ENCODE assay signal across 10 cellular contexts in the genomic region with DNA sequence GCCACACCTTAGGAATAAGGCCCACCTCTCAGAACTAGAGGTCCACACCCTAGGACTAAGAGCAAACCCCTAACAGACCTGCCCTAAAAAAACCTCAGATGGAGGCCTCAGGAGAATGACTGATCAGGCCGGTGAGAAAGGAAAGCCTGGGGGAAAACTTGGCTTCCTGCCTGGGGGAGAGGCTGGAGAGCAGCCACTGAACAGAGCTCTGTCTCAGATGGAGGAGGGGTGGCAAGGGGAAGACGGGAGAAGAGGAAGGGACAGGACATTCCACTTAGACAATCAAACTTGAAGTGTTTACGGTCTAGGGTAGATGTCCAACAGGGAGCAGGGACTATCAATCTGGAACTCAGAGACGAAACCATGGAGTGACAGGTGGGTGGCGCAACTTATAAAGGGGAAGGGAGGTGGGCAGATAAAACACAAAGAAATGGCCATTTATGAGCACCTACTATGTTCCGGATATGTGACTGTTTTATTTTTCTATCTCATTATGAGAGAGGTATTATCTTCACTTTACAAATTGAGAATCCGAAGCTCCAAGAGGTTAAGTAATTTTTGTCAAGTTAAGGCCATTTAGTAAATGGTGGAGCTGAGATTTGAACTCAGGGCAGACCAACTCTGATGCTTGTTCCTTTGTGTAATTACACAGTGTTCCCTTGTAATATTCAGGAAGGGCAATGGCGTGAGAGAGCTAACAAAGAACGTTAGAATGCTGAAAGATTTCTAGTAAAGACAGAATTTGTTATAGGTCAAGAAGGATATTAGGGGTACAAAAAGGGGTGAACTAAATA.
DNase-seq lines count a peak whose midpoint lies in the region; ATAC-seq, FAIRE-seq and TF ChIP-seq lines count a peak whose summit lies in the region.
"Had no signal": no experiment of that assay in that cellular context is flagged by ENCODE, and none has a peak within 500 bp of the region (broad histone marks: within the 10 kb centered on the region; RNA-seq: fewer than 3 reads in every experiment).

No MANE protein-coding gene starts in this region.

- intact Hi-C loops in kidney (cut with DNase I), result no loop called here
- intact Hi-C loops in stomach (cut with DNase I; ENCODE audit: low total_unique reads), result no loop called here
- intact Hi-C loops in spleen (cut with DNase I; ENCODE audit: low total_unique reads), result no loop called here

- H3K36me3 ChIP-seq in kidney (ENCODE audit: control insufficient read depth in 1 of 2, insufficient read depth in 2 of 2, low read length in 2 of 2), result no peaks in the 10 kb centered on the region
- no peaks in the 10 kb centered on the region for H3K36me3 ChIP-seq in stomach
- H3K36me3 ChIP-seq in spleen, result peaks cover 0 to 7% (median 0%) of the 10 kb centered on the region in 6 donors
- H3K36me3 ChIP-seq: thoracic aorta had no signal

- TF ChIP-seq EP300 in stomach (IDR thresholded peaks at IDR 0.05), result no peak

- peak overlapping the region; percentile 64 to 79 for H3K4me3 ChIP-seq in kidney (ENCODE audit: low read length in 2 of 2)
- H3K4me3 ChIP-seq in stomach, result peak overlapping the region; percentile 38 to 47 (median 40)
- no peak overlapping the region for H3K4me3 ChIP-seq in spleen
- H3K4me3 ChIP-seq: thoracic aorta had no signal

- TF ChIP-seq POLR2A in stomach (IDR thresholded peaks at IDR 0.05) (no peak), spleen (IDR thresholded peaks at IDR 0.05) (no peak), erythroblast (IDR thresholded peaks at IDR 0.05; ENCODE audit: low read length) (no peak)

- peaks cover 3% of the 10 kb centered on the region for H3K27me3 Mint-ChIP-seq in brain
- H3K27me3 Mint-ChIP-seq in T-helper 17 cell, result peaks cover 4% of the 10 kb centered on the region

- peaks cover 18 to 21% of the 10 kb centered on the region in 2 donors for H3K4me1 ChIP-seq in kidney (ENCODE audit: control insufficient read depth in 1 of 2, insufficient read depth in 1 of 2, low read depth in 1 of 2, low read length in 2 of 2)
- H3K4me1 ChIP-seq in stomach, result peaks cover 17 to 72% (median 57%) of the 10 kb centered on the region in 4 donors
- H3K4me1 ChIP-seq in spleen, result peaks cover 0 to 42% (median 17%) of the 10 kb centered on the region in 6 donors

- peak overlapping the region in 1 of 2 donors; percentile 53 for H3K9ac ChIP-seq in kidney (ENCODE audit: low read length in 2 of 2)

- H3K4me1 Mint-ChIP-seq in brain, result peaks cover 28% of the 10 kb centered on the region
- peaks cover 24% of the 10 kb centered on the region for H3K4me1 Mint-ChIP-seq in T-helper 17 cell

- peaks cover 0 to 2% (median 0%) of the 10 kb centered on the region in 5 experiments for H3K9me3 Mint-ChIP-seq in brain

- FAIRE-seq in kidney (lab: Jason Lieb, UNC), result no peak

- H3K27ac Mint-ChIP-seq in brain (peak overlapping the region; percentile 7 to 58 (median 47)), T-helper 17 cell (no peak overlapping the region)

- peak; percentile 59 for DNase-seq in HT-29 (ENCODE audit: low spot score)
- no peak for DNase-seq in kidney
- DNase-seq in stomach, result peak; percentile 56
- DNase-seq in spleen, result no peak
- DNase-seq in erythroblast (lab: John Stamatoyannopoulos, UW), result no peak
- no peak for DNase-seq in T-helper 17 cell

- H3K27ac ChIP-seq in kidney (ENCODE audit: low read depth in 2 of 2, low read length in 2 of 2) (peak overlapping the region; percentile 19 to 68), stomach (peak overlapping the region; percentile 49 to 89 (median 81)), spleen (peak overlapping the region in 2 of 8 donors; percentile 2 to 45)
- H3K27ac ChIP-seq: HL-60, thoracic aorta had no signal

- peak overlapping the region in 2 of 5 experiments; percentile 26 to 71 for H3K4me3 Mint-ChIP-seq in brain
- H3K4me3 Mint-ChIP-seq in T-helper 17 cell, result no peak overlapping the region

- WGBS in stomach, 5 donors, result 23 to 39% (median 34%) methylated on average over 9 of the region's 9 CpGs
- 68 to 72% (median 70%) methylated on average over 9 of the region's 9 CpGs for WGBS in spleen, 5 donors

- no peak for TF ChIP-seq CTCF in brain (conservative IDR thresholded peaks at IDR 0.05)
- TF ChIP-seq CTCF in kidney (IDR thresholded peaks at IDR 0.05; ENCODE audit: borderline replicate concordance, extremely low read depth, insufficient read depth), result no peak
- no peak for TF ChIP-seq CTCF in stomach (IDR thresholded peaks at IDR 0.05)
- TF ChIP-seq CTCF in spleen (IDR thresholded peaks at IDR 0.05 in 8 of 11, conservative IDR thresholded peaks at IDR 0.05 in 3 of 11), result no peak

- H3K36me3 Mint-ChIP-seq in brain (peaks cover 9% of the 10 kb centered on the region), T-helper 17 cell (ENCODE audit: low read depth) (peaks cover 5% of the 10 kb centered on the region)

- no peaks in the 10 kb centered on the region for H3K9me3 ChIP-seq in kidney (ENCODE audit: control insufficient read depth in 1 of 2, low read length in 2 of 2)
- H3K9me3 ChIP-seq in stomach, result no peaks in the 10 kb centered on the region
- no peaks in the 10 kb centered on the region for H3K9me3 ChIP-seq in spleen
- no peaks in the 10 kb centered on the region for H3K9me3 ChIP-seq in T-helper 17 cell (ENCODE audit: control insufficient read depth, low read length, poor library complexity, severe bottlenecking)
- H3K9me3 ChIP-seq: thoracic aorta had no signal

- H3K27me3 ChIP-seq in stomach, result no peaks in the 10 kb centered on the region
- H3K27me3 ChIP-seq in spleen (replicated peaks in 1 of 7), result no peaks in the 10 kb centered on the region

- ATAC-seq in T-helper 17 cell (no peak), HG03342 (IDR thresholded peaks at IDR 0.05; ENCODE audit: unreplicated experiment) (no peak)

Comparison
In these comparisons a context has a peak if more than half of its experiments do, and no peak if none do; other contexts are left out.
1. DNase-seq: peak in HT-29 (single experiment) and stomach (single experiment); none in kidney (single experiment), spleen (single experiment), erythroblast (0 of 2) and T-helper 17 cell (0 of 3).
2. H3K4me3 ChIP-seq: peak in kidney (2 of 2) and stomach (4 of 4); none in spleen (0 of 8).